8 cellular contexts compared by ENCODE assay signal in the genomic region with DNA sequence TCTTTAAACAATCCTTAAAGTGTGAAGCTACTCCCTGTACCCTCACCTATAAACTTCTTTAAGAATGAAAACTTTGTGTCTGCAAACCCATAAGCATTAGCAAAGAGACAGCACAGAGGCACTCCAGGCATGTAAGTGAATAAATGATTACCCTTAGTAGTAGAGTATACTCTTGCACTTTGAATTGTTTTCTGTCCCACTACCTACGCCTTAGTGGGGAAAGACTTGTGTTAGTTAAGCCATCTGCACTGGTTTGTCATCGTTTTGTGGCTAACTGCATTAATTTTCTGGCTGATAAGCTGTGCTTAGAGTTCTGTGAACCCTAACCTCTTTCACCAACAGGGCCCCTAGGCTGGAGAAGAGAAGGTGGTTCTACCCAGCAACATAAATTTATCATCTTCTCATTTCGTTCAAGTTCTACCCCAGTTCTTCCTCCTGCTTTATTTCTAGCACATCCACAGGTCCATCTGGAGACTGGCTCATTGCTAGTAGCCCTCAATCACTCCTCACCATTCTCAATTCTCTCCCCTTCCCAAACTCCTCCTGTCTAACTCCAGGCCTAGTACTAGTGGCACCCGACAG. TPM values are rescaled to one million over a fixed set of nuclear protein-coding genes. Genes with fewer than 3 reads are reported as not detected.
A peak's percentile ranks its signal among the peaks of the same experiment; 100 is the strongest.
DNase-seq lines count a peak whose midpoint lies in the region; ATAC-seq and TF ChIP-seq lines count a peak whose summit lies in the region.

No MANE protein-coding gene starts in this region.

- H3K4me1 Mint-ChIP-seq in MCF 10A (ENCODE audit: insufficient read depth, unreplicated experiment) (peaks cover 5% of the 10 kb centered on the region), mesothelial cell of epicardium (peaks cover 32% of the 10 kb centered on the region)

- H3K27me3 ChIP-seq in heart right ventricle: no peaks in the 10 kb centered on the region
- H3K27me3 ChIP-seq in aorta (ENCODE audit: control insufficient read depth in 1 of 2, insufficient read depth in 2 of 2, low read length in 1 of 2): no peaks in the 10 kb centered on the region

- H3K4me3 ChIP-seq in heart right ventricle (peak overlapping the region; percentile 69 to 93 (median 80)), aorta (ENCODE audit: low read length in 2 of 2) (peak overlapping the region; percentile 56 to 79)

- H3K4me1 ChIP-seq in heart right ventricle (peaks cover 0 to 56% (median 32%) of the 10 kb centered on the region in 9 donors), aorta (ENCODE audit: control insufficient read depth in 1 of 2, insufficient read depth in 2 of 2, low read length in 2 of 2) (no peaks in the 10 kb centered on the region)

- 26 to 33% methylated on average over 4 of the region's 4 CpGs for WGBS in heart right ventricle, 2 donors
- WGBS in aorta, 2 donors: 16 to 17% methylated on average over 4 of the region's 4 CpGs

- DNase-seq in heart right ventricle (no peak), cardiac septum (ENCODE audit: low spot score) (no peak), MCF 10A (ENCODE audit: unreplicated experiment) (no peak), mesothelial cell of epicardium (ENCODE audit: low spot score in 2 of 2, unreplicated experiment in 2 of 2) (no peak), aorta (no peak), GM20000 (ENCODE audit: low spot score) (no peak), NCI-H69 (lab: John Stamatoyannopoulos, UW) (no peak)

- H3K27ac Mint-ChIP-seq in MCF 10A (ENCODE audit: low read depth, unreplicated experiment) (peak overlapping the region; percentile 97), mesothelial cell of epicardium (peak overlapping the region; percentile 95)

- H3K27ac ChIP-seq in heart right ventricle (peak overlapping the region in 8 of 10 donors; percentile 54 to 84 (median 78)), aorta (ENCODE audit: low read depth in 1 of 2, low read length in 2 of 2) (no peak overlapping the region)

- no peak for ATAC-seq in heart right ventricle
- no peak for ATAC-seq in aorta (ENCODE audit: low FRiP score)
- no peak for ATAC-seq in HG02981 (IDR thresholded peaks at IDR 0.05; ENCODE audit: unreplicated experiment)

- BruUV-seq in MCF 10A (replicated peaks; lab: Mats Ljungman, UMichigan): TSS peak; percentile 43

- CTCF ChIA-PET in MCF 10A (lab: Yijun Ruan, JAX): interaction anchor here (0.6 to 1.2 kb wide), 6 partner anchors 22 to 563 kb away, joined by 3 to 6 read pairs (median 3); a partner anchor contains a TSS

- H3K36me3 Mint-ChIP-seq in MCF 10A (ENCODE audit: insufficient read depth, unreplicated experiment) (peaks cover 32% of the 10 kb centered on the region), mesothelial cell of epicardium (peaks cover 5% of the 10 kb centered on the region)

- TF ChIP-seq CTCF in heart right ventricle (IDR thresholded peaks at IDR 0.05) (no peak), MCF 10A (IDR thresholded peaks at IDR 0.05; ENCODE audit: unreplicated experiment) (no peak), mesothelial cell of epicardium (IDR thresholded peaks at IDR 0.05; ENCODE audit: unreplicated experiment) (no peak), GM20000 (IDR thresholded peaks at IDR 0.05; ENCODE audit: extremely low read depth, missing control alignments) (no peak)

- H3K9me3 ChIP-seq in heart right ventricle (no peaks in the 10 kb centered on the region), aorta (ENCODE audit: control insufficient read depth, low read length) (no peaks in the 10 kb centered on the region)

- H3K4me3 Mint-ChIP-seq in MCF 10A (ENCODE audit: unreplicated experiment) (peak overlapping the region; percentile 96), mesothelial cell of epicardium (peak overlapping the region; percentile 97)

- intact Hi-C loops in heart right ventricle (cut with DNase I) (loop anchor here in 2 of 10 donors (5.0 kb wide), 1 partner anchor 102 kb away; a partner anchor contains a TSS), cardiac septum (cut with DNase I) (loop anchor here (5.0 kb wide), 1 partner anchor 117 kb away; no protein-coding TSS in a partner anchor), MCF 10A (cut with micrococcal nuclease) (loop anchor here (10.0 kb wide), 2 partner anchors 66 to 74 kb away; no protein-coding TSS in a partner anchor), aorta (cut with DNase I) (loop anchor here in 1 of 2 donors (5.0 kb wide), 1 partner anchor 107 kb away; no protein-coding TSS in a partner anchor)

- no peaks in the 10 kb centered on the region for H3K27me3 Mint-ChIP-seq in MCF 10A (ENCODE audit: insufficient read depth, unreplicated experiment)
- H3K27me3 Mint-ChIP-seq in mesothelial cell of epicardium (ENCODE audit: low read depth): no peaks in the 10 kb centered on the region

- H3K9me3 Mint-ChIP-seq in MCF 10A (ENCODE audit: unreplicated experiment) (no peaks in the 10 kb centered on the region), mesothelial cell of epicardium (no peaks in the 10 kb centered on the region)

- POLR2A ChIA-PET in MCF 10A (lab: Yijun Ruan, JAX): interaction anchor here (0.6 to 1.8 kb wide), 6 partner anchors 11 to 1701 kb away, joined by 3 to 4 read pairs (median 3); no protein-coding TSS in a partner anchor

- H3K36me3 ChIP-seq in heart right ventricle: peaks cover 0 to 36% (median 2%) of the 10 kb centered on the region in 9 donors
- peaks cover 0 to 3% of the 10 kb centered on the region in 2 donors for H3K36me3 ChIP-seq in aorta (ENCODE audit: control insufficient read depth in 1 of 2, insufficient read depth in 2 of 2, low read length in 1 of 2)

RNA-seq across cellular contexts. Expression of a gene that starts 0.7 kb away (rescaled TPM):
- 10 to 100 TPM; 13.3 to 30.9 (median 18.8) TPM for total RNA-seq in heart right ventricle
- 10 to 100 TPM; 11.0 to 31.4 TPM for polyA plus RNA-seq in heart right ventricle
- 17.0 TPM for total RNA-seq in cardiac septum
- total RNA-seq in MCF 10A (2022): 6.5 and 7.1 TPM in 2 replicates
- total RNA-seq in mesothelial cell of epicardium: 30.5 to 33.3 TPM (median 31.4 TPM) in 3 replicates
- 10 to 100 TPM; 11.3 to 15.7 TPM for total RNA-seq in aorta
- polyA plus RNA-seq in aorta: 10 to 100 TPM in 1 of 2 donors, 1 to 10 TPM in 1; 5.1 to 12.9 TPM

RNA-seq across cellular contexts. Expression of a gene that starts 21.6 kb away (rescaled TPM):
- 10 to 100 TPM; 19.1 to 59.7 (median 34.8) TPM for total RNA-seq in heart right ventricle
- 10 to 100 TPM in 1 of 2 donors, 1 to 10 TPM in 1; 4.3 to 10.1 TPM for polyA plus RNA-seq in heart right ventricle
- 36.8 TPM for total RNA-seq in cardiac septum
- 5.0 and 6.3 TPM in 2 replicates for total RNA-seq in MCF 10A (2022)
- 19.9 to 22.0 TPM (median 20.0 TPM) in 3 replicates for total RNA-seq in mesothelial cell of epicardium
- 1 to 10 TPM; 7.8 to 8.1 TPM for total RNA-seq in aorta
- 1 to 10 TPM; 2.3 to 4.2 TPM for polyA plus RNA-seq in aorta

Comparison
In these comparisons a context has a peak if more than half of its experiments do, and no peak if none do; other contexts are left out.
1. H3K27ac ChIP-seq: peak in heart right ventricle (8 of 10); none in aorta (0 of 2).